In the genomic region with DNA sequence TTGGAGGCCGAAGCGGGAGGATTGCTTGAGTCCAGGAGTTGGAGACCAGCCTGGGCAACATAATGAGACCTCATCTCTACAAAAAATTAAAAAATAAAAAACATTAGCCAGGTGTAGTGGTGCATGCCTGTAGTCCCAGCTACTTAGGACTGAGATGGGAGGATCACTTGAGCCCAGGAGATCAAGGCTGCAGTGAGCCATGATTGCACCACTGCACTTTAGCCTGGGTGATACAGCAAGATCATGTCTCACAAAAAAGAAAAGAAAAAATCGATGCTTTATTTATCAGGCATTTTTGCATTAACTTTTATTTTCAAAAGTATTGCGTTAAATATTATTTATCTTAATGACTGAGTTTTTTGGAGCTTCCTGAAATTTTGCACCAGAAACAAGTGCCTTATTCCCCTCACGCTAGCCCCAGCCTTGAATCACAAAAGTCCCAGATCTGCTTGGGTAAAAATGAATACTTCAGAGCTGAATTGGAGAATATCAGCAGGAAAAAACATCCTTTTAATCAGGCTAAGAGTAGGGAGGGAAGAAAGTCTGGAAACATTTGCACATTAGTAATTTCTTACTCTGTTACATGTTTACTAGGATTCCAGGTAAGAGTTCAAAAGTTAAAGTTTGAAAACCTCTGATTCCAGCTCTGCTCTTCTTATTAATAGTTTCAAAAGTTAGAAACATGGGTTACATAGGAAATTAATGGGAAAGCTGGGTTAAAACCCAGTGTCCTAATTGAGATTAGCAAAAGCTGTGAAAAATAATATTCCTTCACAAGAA, we compare ENCODE assay signal across 1 cellular context.
TF ChIP-seq lines count a peak whose summit lies in the region.

No MANE protein-coding gene starts in this region.

TF ChIP-seq in GM23338, 12 proteins besides CTCF, POLR2A, EP300 and RAD21 (continued from another document):
- no peak for TF ChIP-seq ZNF462 (CRISPR knock-in tag; IDR thresholded peaks at IDR 0.05)
